ENCODE assay signal across 9 cellular contexts in the genomic region with DNA sequence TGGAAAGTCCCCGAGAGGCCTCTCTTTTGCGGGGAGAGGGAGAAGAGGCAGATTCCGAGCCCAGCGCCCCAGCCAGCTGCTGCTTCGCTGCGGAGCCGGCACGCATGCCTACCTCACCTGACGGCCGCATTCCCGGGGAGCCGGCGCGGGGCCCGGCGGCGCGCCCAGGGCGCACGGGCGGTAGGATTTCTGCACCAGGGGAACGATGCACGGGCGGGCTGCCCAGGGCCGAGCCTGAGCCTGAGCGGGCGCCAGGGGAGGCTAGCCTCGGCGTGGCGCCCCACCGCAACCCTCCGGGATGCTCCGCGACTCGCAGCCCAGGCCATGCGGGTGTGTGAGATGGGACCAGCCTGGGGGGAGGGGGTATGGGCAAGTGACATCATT.
DNase-seq lines count a peak whose midpoint lies in the region; ATAC-seq and TF ChIP-seq lines count a peak whose summit lies in the region.
"Had no signal": no experiment of that assay in that cellular context is flagged by ENCODE, and none has a peak within 500 bp of the region (broad histone marks: within the 10 kb centered on the region; RNA-seq: fewer than 3 reads in every experiment).

No MANE protein-coding gene starts in this region.

- no peak overlapping the region for H3K18ac ChIP-seq in mesenchymal stem cell (ENCODE audit: low read depth in 1 of 2, low read length in 2 of 2)

- no peak overlapping the region for H2BK5ac ChIP-seq in mesenchymal stem cell (ENCODE audit: low read depth, low read length, poor library complexity, severe bottlenecking)

- H3K4ac ChIP-seq in mesenchymal stem cell (ENCODE audit: low read depth in 1 of 2, low read length in 2 of 2): no peak overlapping the region

- peaks cover 12 to 17% of the 10 kb centered on the region in 2 donors for H3K27me3 Mint-ChIP-seq in natural killer cell treated with Interleukin-12 subunit alpha and Interleukin-12 subunit beta and Interleukin-15 and Interleukin-18, amount 100 ng/mL, for 72 hours
- H3K27me3 Mint-ChIP-seq in natural killer cell (ENCODE audit: low read depth in 2 of 2): peaks cover 14 to 30% of the 10 kb centered on the region in 2 donors

- peaks cover 9% of the 10 kb centered on the region for H3K79me1 ChIP-seq in mesenchymal stem cell (replicated peaks; ENCODE audit: low read length, poor library complexity, severe bottlenecking)

- no peak overlapping the region for H2BK12ac ChIP-seq in mesenchymal stem cell (ENCODE audit: low read length in 2 of 2)

- peaks cover 0 to 26% of the 10 kb centered on the region in 2 experiments for H3K27me3 ChIP-seq in mesenchymal stem cell (ENCODE audit: control insufficient read depth in 1 of 2, insufficient read depth in 1 of 2, low read length in 2 of 2)
- no peaks in the 10 kb centered on the region for H3K27me3 ChIP-seq in aorta (ENCODE audit: control insufficient read depth in 1 of 2, insufficient read depth in 2 of 2, low read length in 1 of 2)

- no peaks in the 10 kb centered on the region for H3K9me3 ChIP-seq in mesenchymal stem cell (ENCODE audit: control insufficient read depth, low read length)
- no peaks in the 10 kb centered on the region for H3K9me3 ChIP-seq in aorta (ENCODE audit: control insufficient read depth, low read length)
- H3K9me3 ChIP-seq in mucosa of descending colon: no peaks in the 10 kb centered on the region

- H2BK120ac ChIP-seq in mesenchymal stem cell (ENCODE audit: low read depth, low read length): no peak overlapping the region

- H4K91ac ChIP-seq in mesenchymal stem cell (ENCODE audit: low read length): no peak overlapping the region

- H3K9ac ChIP-seq in mesenchymal stem cell (ENCODE audit: low read length): no peak overlapping the region

- H2AK5ac ChIP-seq in mesenchymal stem cell (ENCODE audit: low read length, severe bottlenecking): no peak overlapping the region

- WGBS in mesenchymal stem cell: 0% methylated on average over 19 of the region's 36 CpGs
- 3 to 34% methylated on average over 36 of the region's 36 CpGs for WGBS in aorta, 2 donors

- H3K14ac ChIP-seq in mesenchymal stem cell (ENCODE audit: low read length in 2 of 2): no peak overlapping the region

- H2BK15ac ChIP-seq in mesenchymal stem cell (ENCODE audit: low read depth, poor library complexity, severe bottlenecking): peak overlapping the region; percentile 7

- H3K4me1 ChIP-seq in mesenchymal stem cell (ENCODE audit: control insufficient read depth, insufficient read depth, low read depth, low read length): peaks cover 23% of the 10 kb centered on the region
- H3K4me1 ChIP-seq in aorta (ENCODE audit: control insufficient read depth in 1 of 2, insufficient read depth in 2 of 2, low read length in 2 of 2): peaks cover 0 to 4% of the 10 kb centered on the region in 2 donors
- H3K4me1 ChIP-seq in mucosa of descending colon (ENCODE audit: low read depth): no peaks in the 10 kb centered on the region

- H2AFZ ChIP-seq in mesenchymal stem cell (ENCODE audit: low read depth, low read length): no peak overlapping the region

- no peak overlapping the region for H3K27ac Mint-ChIP-seq in natural killer cell treated with Interleukin-12 subunit alpha and Interleukin-12 subunit beta and Interleukin-15 and Interleukin-18, amount 100 ng/mL, for 72 hours
- no peak overlapping the region for H3K27ac Mint-ChIP-seq in natural killer cell

- H3K4me1 Mint-ChIP-seq in natural killer cell treated with Interleukin-12 subunit alpha and Interleukin-12 subunit beta and Interleukin-15 and Interleukin-18, amount 100 ng/mL, for 72 hours (ENCODE audit: low read depth in 2 of 2): peaks cover 8 to 11% of the 10 kb centered on the region in 2 donors
- H3K4me1 Mint-ChIP-seq in natural killer cell: peaks cover 11 to 14% of the 10 kb centered on the region in 2 donors

- H3K9me3 Mint-ChIP-seq in natural killer cell treated with Interleukin-12 subunit alpha and Interleukin-12 subunit beta and Interleukin-15 and Interleukin-18, amount 100 ng/mL, for 72 hours: no peaks in the 10 kb centered on the region
- H3K9me3 Mint-ChIP-seq in natural killer cell: peaks cover 0 to 3% of the 10 kb centered on the region in 2 donors

- TF ChIP-seq CTCF in natural killer cell (IDR thresholded peaks at IDR 0.05): no peak
- TF ChIP-seq CTCF in choroid plexus epithelial cell (conservative IDR thresholded peaks at IDR 0.05; ENCODE audit: low read depth, low read length): no peak
- TF ChIP-seq CTCF in mucosa of descending colon (IDR thresholded peaks at IDR 0.05): no peak

- H3K4me3 ChIP-seq in choroid plexus epithelial cell (ENCODE audit: low read depth, low read length) (peak overlapping the region; percentile 38), mesenchymal stem cell (ENCODE audit: insufficient read depth in 1 of 2, low read depth in 1 of 2, low read length in 2 of 2) (peak overlapping the region; percentile 46 to 70), aorta (ENCODE audit: low read length in 2 of 2) (peak overlapping the region; percentile 26 to 35), mucosa of descending colon (no peak overlapping the region)

- ATAC-seq in natural killer cell treated with Interleukin-12 subunit alpha and Interleukin-12 subunit beta and Interleukin-15 and Interleukin-18, amount 100 ng/mL, for 72 hours: no peak
- ATAC-seq in natural killer cell: no peak
- ATAC-seq in aorta (ENCODE audit: low FRiP score): no peak
- ATAC-seq in GM18909 (IDR thresholded peaks at IDR 0.05; ENCODE audit: poor library complexity, unreplicated experiment): no peak
- ATAC-seq in mucosa of descending colon: no peak

- H3K36me3 Mint-ChIP-seq in natural killer cell treated with Interleukin-12 subunit alpha and Interleukin-12 subunit beta and Interleukin-15 and Interleukin-18, amount 100 ng/mL, for 72 hours: no peaks in the 10 kb centered on the region
- no peaks in the 10 kb centered on the region for H3K36me3 Mint-ChIP-seq in natural killer cell

- H3K27ac ChIP-seq in mesenchymal stem cell (ENCODE audit: low read length, poor library complexity, severe bottlenecking) (peak overlapping the region; percentile 32), aorta (ENCODE audit: low read depth in 1 of 2, low read length in 2 of 2) (peak overlapping the region in 1 of 2 donors; percentile 37)

- peak overlapping the region; percentile 74 for H3K4me2 ChIP-seq in mesenchymal stem cell (ENCODE audit: low read length, poor library complexity, severe bottlenecking)

- peak overlapping the region; percentile 36 for H3K4me3 Mint-ChIP-seq in natural killer cell treated with Interleukin-12 subunit alpha and Interleukin-12 subunit beta and Interleukin-15 and Interleukin-18, amount 100 ng/mL, for 72 hours
- no peak overlapping the region for H3K4me3 Mint-ChIP-seq in natural killer cell

- no peak overlapping the region for H3K23ac ChIP-seq in mesenchymal stem cell (ENCODE audit: low read length in 2 of 2)

- intact Hi-C loops in natural killer cell (cut with micrococcal nuclease): no loop called here
- intact Hi-C loops in aorta (cut with DNase I): no loop called here
- intact Hi-C loops in mucosa of descending colon (cut with DNase I, micrococcal nuclease): no loop called here

- H3K36me3 ChIP-seq in mesenchymal stem cell (ENCODE audit: control insufficient read depth in 1 of 2, insufficient read depth in 2 of 2, low read depth in 1 of 2, low read length in 2 of 2) (no peaks in the 10 kb centered on the region), aorta (ENCODE audit: control insufficient read depth in 1 of 2, insufficient read depth in 2 of 2, low read length in 1 of 2) (no peaks in the 10 kb centered on the region), mucosa of descending colon (ENCODE audit: low read depth) (no peaks in the 10 kb centered on the region)

- H4K8ac ChIP-seq in mesenchymal stem cell (ENCODE audit: low read length): no peak overlapping the region

- no peak for DNase-seq in natural killer cell treated with Interleukin-12 subunit alpha and Interleukin-12 subunit beta and Interleukin-15 and Interleukin-18, amount 100 ng/mL, for 72 hours (ENCODE audit: low spot score)
- DNase-seq in natural killer cell: no peak
- DNase-seq in choroid plexus epithelial cell (ENCODE audit: low read depth): no peak
- no peak for DNase-seq in mesenchymal stem cell
- no peak for DNase-seq in aorta
- no peak for DNase-seq in cortex of kidney (lab: John Stamatoyannopoulos, UW)
- no peak for DNase-seq in mucosa of descending colon
- DNase-seq: DMS 273 treated with DMSO at 0.1 percent for 48 hours had no signal
